ENCODE assay signal across 1 cellular context in genomic region chr3:138174421-138175122, GRCh38.
A peak's percentile ranks its signal among the peaks of the same experiment; 100 is the strongest.
TF ChIP-seq lines count a peak whose summit lies in the region.

Gene DBR1, minus strand, starts transcription at chr3:138174921. Its CDS starts 126 bp downstream, at chr3:138174795.

TF ChIP-seq in HEK293, 187 proteins besides CTCF, POLR2A, EP300 and RAD21 (continued from another document and continues in another):
- TF ChIP-seq ELK4 (IDR thresholded peaks at IDR 0.05; ENCODE audit: borderline replicate concordance, low read depth, low read length) (no peak), ZNF776 (tag by site-specific recombination; IDR thresholded peaks at IDR 0.05; ENCODE audit: borderline replicate concordance) (no peak), KLF17 (tag by site-specific recombination; IDR thresholded peaks at IDR 0.05) (0 out of 2 replicates have a peak, but pooled peaks have one; percentile 33), ZNF184 (tag by site-specific recombination; IDR thresholded peaks at IDR 0.05) (no peak), ZNF354C (tag by site-specific recombination; IDR thresholded peaks at IDR 0.05; ENCODE audit: borderline replicate concordance, low read depth) (no peak), RBAK (tag by site-specific recombination; IDR thresholded peaks at IDR 0.05) (no peak), ZNF580 (tag by site-specific recombination; IDR thresholded peaks at IDR 0.05) (no peak), ZNF19 (tag by site-specific recombination; IDR thresholded peaks at IDR 0.05; ENCODE audit: low read depth) (no peak), GFI1B (tag by site-specific recombination; IDR thresholded peaks at IDR 0.05) (no peak), ZNF654 (tag by site-specific recombination; IDR thresholded peaks at IDR 0.05; ENCODE audit: low read depth) (no peak), ZNF791 (tag by site-specific recombination; IDR thresholded peaks at IDR 0.05) (no peak), ZNF18 (tag by site-specific recombination; IDR thresholded peaks at IDR 0.05) (no peak), SP7 (tag by site-specific recombination; IDR thresholded peaks at IDR 0.05) (peak; percentile 59), ZBTB26 (tag by site-specific recombination; optimal IDR thresholded peaks at IDR 0.05) (peak; percentile 39), ZNF26 (tag by site-specific recombination; IDR thresholded peaks at IDR 0.05) (no peak), ZBTB10 (tag by site-specific recombination; IDR thresholded peaks at IDR 0.05) (no peak), TRIM28 (IDR thresholded peaks at IDR 0.05; ENCODE audit: borderline replicate concordance, low read length) (peak; percentile 40; the same call in 1 of the 2 replicates), PATZ1 (tag by site-specific recombination; IDR thresholded peaks at IDR 0.05) (no peak), ZNF785 (tag by site-specific recombination; IDR thresholded peaks at IDR 0.05) (no peak), ZNF24 (tag by site-specific recombination; IDR thresholded peaks at IDR 0.05) (no peak), ZNF488 (tag by site-specific recombination; IDR thresholded peaks at IDR 0.05) (no peak), ZNF701 (tag by site-specific recombination; IDR thresholded peaks at IDR 0.05) (no peak), ZNF221 (tag by site-specific recombination; IDR thresholded peaks at IDR 0.05; ENCODE audit: borderline replicate concordance) (no peak), ZSCAN16 (tag by site-specific recombination; IDR thresholded peaks at IDR 0.05) (no peak), PRDM1 (tag by site-specific recombination; IDR thresholded peaks at IDR 0.05) (no peak), ZNF670 (tag by site-specific recombination; IDR thresholded peaks at IDR 0.05; ENCODE audit: low read depth) (no peak), ZNF311 (tag by site-specific recombination; IDR thresholded peaks at IDR 0.05; ENCODE audit: borderline replicate concordance) (no peak), ZEB2 (tag by site-specific recombination; IDR thresholded peaks at IDR 0.05) (peak; percentile 35), ZNF777 (tag by site-specific recombination; IDR thresholded peaks at IDR 0.05; ENCODE audit: borderline replicate concordance) (no peak), SP3 (tag by site-specific recombination; IDR thresholded peaks at IDR 0.05) (peak; percentile 56), ZNF2 (tag by site-specific recombination; IDR thresholded peaks at IDR 0.05) (peak; percentile 67), ZNF843 (tag by site-specific recombination; IDR thresholded peaks at IDR 0.05) (no peak), ZNF518A (tag by site-specific recombination; conservative IDR thresholded peaks at IDR 0.05; ENCODE audit: low read depth) (peak; percentile 93), ZNF169 (tag by site-specific recombination; IDR thresholded peaks at IDR 0.05) (no peak), ZNF302 (tag by site-specific recombination; IDR thresholded peaks at IDR 0.05; ENCODE audit: low read depth) (no peak), ZNF114 (tag by site-specific recombination; IDR thresholded peaks at IDR 0.05) (no peak), ZNF223 (tag by site-specific recombination; IDR thresholded peaks at IDR 0.05) (no peak), SP2 (tag by site-specific recombination; IDR thresholded peaks at IDR 0.05) (peak; percentile 66), ZNF660 (tag by site-specific recombination; IDR thresholded peaks at IDR 0.05) (peak; percentile 53; the same call in 1 of the 2 replicates), HOXA7 (CRISPR knock-in tag; IDR thresholded peaks at IDR 0.05; ENCODE audit: borderline replicate concordance) (no peak), ZNF530 (tag by site-specific recombination; IDR thresholded peaks at IDR 0.05; ENCODE audit: low read depth) (no peak), KLF10 (tag by site-specific recombination; IDR thresholded peaks at IDR 0.05) (no peak), ZNF513 (tag by site-specific recombination; IDR thresholded peaks at IDR 0.05) (no peak), ZXDB (tag by site-specific recombination; IDR thresholded peaks at IDR 0.05) (peak; percentile 69), ZBTB1 (tag by site-specific recombination; IDR thresholded peaks at IDR 0.05) (no peak)
